In genomic region chr7:134729895-134730294, GRCh38 we compare ENCODE assay signal across 13 cellular contexts. TPM values are rescaled to one million over a fixed set of nuclear protein-coding genes. Genes with fewer than 3 reads are reported as not detected.
DNase-seq lines count a peak whose midpoint lies in the region; ATAC-seq and TF ChIP-seq lines count a peak whose summit lies in the region.
"Had no signal": no experiment of that assay in that cellular context is flagged by ENCODE, and none has a peak within 500 bp of the region (broad histone marks: within the 10 kb centered on the region; RNA-seq: fewer than 3 reads in every experiment).

No MANE protein-coding gene starts in this region.

- H3K27ac ChIP-seq in hepatocyte (peak overlapping the region; percentile 73), psoas muscle (peak overlapping the region; percentile 27)
- H3K27ac ChIP-seq: neutrophil had no signal

- H3K27me3 ChIP-seq in hepatocyte: no peaks in the 10 kb centered on the region
- no peaks in the 10 kb centered on the region for H3K27me3 ChIP-seq in psoas muscle (ENCODE audit: insufficient read depth in 3 of 3, low read length in 2 of 3)
- no peaks in the 10 kb centered on the region for H3K27me3 ChIP-seq in Caco-2 (replicated peaks; ENCODE audit: control insufficient read depth, insufficient read depth, low read length)
- H3K27me3 ChIP-seq: neutrophil had no signal

- no peaks in the 10 kb centered on the region for H4K20me1 ChIP-seq in hepatocyte (ENCODE audit: insufficient read depth, poor library complexity, severe bottlenecking)

- H3K4me3 Mint-ChIP-seq in Caco-2 (ENCODE audit: unreplicated experiment): no peak overlapping the region
- H3K4me3 Mint-ChIP-seq: activated CD4-positive, alpha-beta T cell treated with anti-CD3 and anti-CD28 coated beads for 36 hours; IgD-negative memory B cell had no signal

- CTCF ChIA-PET in Caco-2 (lab: Charles Lee): interaction anchor here (1.1 kb wide), 1 partner anchor 10 kb away, joined by 3 read pairs; no protein-coding TSS in a partner anchor

- ATAC-seq in Right ventricle myocardium superior (ENCODE audit: poor library complexity) (peak; percentile 39), Right ventricle myocardium inferior (no peak), psoas muscle (no peak), GM21526 (IDR thresholded peaks at IDR 0.05; ENCODE audit: low FRiP score, unreplicated experiment) (no peak), GM21576 (IDR thresholded peaks at IDR 0.05; ENCODE audit: unreplicated experiment) (no peak)
- ATAC-seq: activated CD4-positive, alpha-beta T cell treated with anti-CD3 and anti-CD28 coated beads for 36 hours had no signal

- H3K9me3 ChIP-seq in hepatocyte (ENCODE audit: low read depth): no peaks in the 10 kb centered on the region
- H3K9me3 ChIP-seq in psoas muscle: no peaks in the 10 kb centered on the region
- no peaks in the 10 kb centered on the region for H3K9me3 ChIP-seq in Caco-2
- H3K9me3 ChIP-seq: neutrophil had no signal

- POLR2A ChIA-PET in Caco-2 (lab: Charles Lee): no interaction called here

- intact Hi-C loops in Right ventricle myocardium superior (cut with DNase I) (no loop called here), Right ventricle myocardium inferior (cut with DNase I) (no loop called here), psoas muscle (cut with DNase I) (no loop called here), Caco-2 (cut with micrococcal nuclease; ENCODE audit: unreplicated experiment) (loop anchor here (10.0 kb wide), 1 partner anchor 115 kb away; no protein-coding TSS in a partner anchor)

- no peak for DNase-seq in Right ventricle myocardium superior
- no peak for DNase-seq in Right ventricle myocardium inferior (ENCODE audit: missing footprints)
- no peak for DNase-seq in hepatocyte (ENCODE audit: low spot score)
- no peak for DNase-seq in psoas muscle
- no peak for DNase-seq in UCSD-AML1 (lab: John Stamatoyannopoulos, UW; ENCODE audit: unreplicated experiment)
- no peak for DNase-seq in Caco-2
- DNase-seq: activated CD4-positive, alpha-beta T cell treated with anti-CD3 and anti-CD28 coated beads for 36 hours; H7; NCI-H187 treated with DMSO at 0.1 percent for 48 hours had no signal

- no TSS peak for BruUV-seq in Caco-2 (replicated peaks; lab: Mats Ljungman, UMichigan)

- H3K9me2 ChIP-seq in hepatocyte (replicated peaks; ENCODE audit: insufficient read depth): no peaks in the 10 kb centered on the region

- no peaks in the 10 kb centered on the region for H3K79me2 ChIP-seq in hepatocyte

- TF ChIP-seq CTCF in hepatocyte (IDR thresholded peaks at IDR 0.05; ENCODE audit: poor library complexity) (no peak), psoas muscle (IDR thresholded peaks at IDR 0.05) (no peak), Caco-2 (IDR thresholded peaks at IDR 0.05; ENCODE audit: insufficient read depth in 1 of 2, low read depth in 1 of 2, low read length in 1 of 2, severe bottlenecking in 1 of 2, unreplicated experiment in 1 of 2) (no peak)

- peak overlapping the region; percentile 66 for H3K4me2 ChIP-seq in hepatocyte

- no peak overlapping the region for H2AFZ ChIP-seq in hepatocyte

- no peaks in the 10 kb centered on the region for H3K36me3 Mint-ChIP-seq in Caco-2 (ENCODE audit: insufficient read depth, unreplicated experiment)

- H3K36me3 ChIP-seq in hepatocyte (replicated peaks; ENCODE audit: insufficient read depth, low read depth) (no peaks in the 10 kb centered on the region), psoas muscle (ENCODE audit: insufficient read depth in 1 of 2, low read depth in 1 of 2) (no peaks in the 10 kb centered on the region), Caco-2 (ENCODE audit: control insufficient read depth, insufficient read depth, low read length) (no peaks in the 10 kb centered on the region)
- H3K36me3 ChIP-seq: neutrophil had no signal

- H3K4me1 Mint-ChIP-seq in Caco-2 (ENCODE audit: low read depth, unreplicated experiment): no peaks in the 10 kb centered on the region

- WGBS in hepatocyte (ENCODE audit: low lambda C conversion rate, missing lambda C conversion rate): 53% methylated on average over 4 of the region's 4 CpGs
- 60 to 72% (median 65%) methylated on average over 4 of the region's 4 CpGs for WGBS in psoas muscle, 3 donors

- no peaks in the 10 kb centered on the region for H3K9me3 Mint-ChIP-seq in Caco-2 (ENCODE audit: unreplicated experiment)

- H3K4me3 ChIP-seq in hepatocyte (no peak overlapping the region), psoas muscle (no peak overlapping the region), Caco-2 (ENCODE audit: low read depth, low read length) (no peak overlapping the region)

- H3K4me1 ChIP-seq in hepatocyte (ENCODE audit: insufficient read depth): no peaks in the 10 kb centered on the region
- no peaks in the 10 kb centered on the region for H3K4me1 ChIP-seq in psoas muscle
- no peaks in the 10 kb centered on the region for H3K4me1 ChIP-seq in Caco-2

- no peak overlapping the region for H3K27ac Mint-ChIP-seq in Caco-2 (ENCODE audit: unreplicated experiment)
- H3K27ac Mint-ChIP-seq: IgD-negative memory B cell had no signal

- H3K27me3 Mint-ChIP-seq in Caco-2 (ENCODE audit: insufficient read depth, unreplicated experiment): no peaks in the 10 kb centered on the region
- H3K27me3 Mint-ChIP-seq: activated CD4-positive, alpha-beta T cell treated with anti-CD3 and anti-CD28 coated beads for 36 hours had no signal

RNA-seq across cellular contexts. Expression of gene CALD1, which starts 49.5 kb away (rescaled TPM):
- total RNA-seq in Right ventricle myocardium superior (86.1 TPM), Right ventricle myocardium inferior (99.1 TPM), hepatocyte (207 and 219 TPM in 2 replicates), psoas muscle (10 to 100 TPM; 25.0 to 59.5 (median 33.3) TPM), Caco-2 (2022) (140 and 155 TPM in 2 replicates)
- polyA plus RNA-seq in hepatocyte (333 and 406 TPM in 2 replicates), psoas muscle (10 to 100 TPM; 16.8 to 24.7 (median 17.9) TPM)
